Comparison of ENCODE assay signal across 1 cellular context in the genomic region with DNA sequence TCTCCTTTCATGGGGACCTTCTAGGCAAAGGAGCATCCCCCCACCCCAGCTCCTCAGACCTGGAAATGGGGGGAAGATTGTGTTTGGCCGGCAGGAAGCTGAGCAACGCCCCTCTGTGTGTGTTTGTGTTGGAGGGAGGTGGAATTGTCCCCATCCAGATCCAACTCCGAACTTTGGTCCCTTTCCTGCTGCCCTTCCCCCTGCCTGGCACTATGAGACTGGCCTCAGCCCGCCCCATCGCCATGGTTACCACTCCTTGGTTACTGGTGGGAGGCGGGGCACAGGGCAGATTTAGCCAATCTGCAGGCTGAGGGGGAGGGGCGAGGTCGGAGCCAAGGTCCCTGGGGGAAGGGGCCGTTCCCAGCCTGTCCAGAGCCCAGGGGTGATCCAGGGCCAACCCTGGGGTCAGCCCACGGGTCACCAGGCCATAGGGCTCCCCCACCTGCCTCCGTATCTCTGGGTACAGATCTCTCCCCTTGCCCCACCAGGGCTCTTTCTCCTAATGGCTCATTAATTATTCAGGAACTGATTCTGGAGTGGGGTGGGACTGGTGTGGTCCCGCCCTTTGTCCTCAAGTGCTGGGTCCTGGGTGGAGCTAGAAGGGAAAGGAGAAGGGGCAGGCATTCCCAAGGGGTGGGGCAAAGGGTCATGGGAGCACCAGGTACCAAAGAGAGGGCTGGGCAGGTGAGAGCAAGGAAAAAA.
A peak's percentile ranks its signal among the peaks of the same experiment; 100 is the strongest.
TF ChIP-seq lines count a peak whose summit lies in the region.

No MANE protein-coding gene starts in this region.

TF ChIP-seq in WTC11, 78 proteins besides CTCF, POLR2A, EP300 and RAD21:
- TF ChIP-seq, protein P1, sequence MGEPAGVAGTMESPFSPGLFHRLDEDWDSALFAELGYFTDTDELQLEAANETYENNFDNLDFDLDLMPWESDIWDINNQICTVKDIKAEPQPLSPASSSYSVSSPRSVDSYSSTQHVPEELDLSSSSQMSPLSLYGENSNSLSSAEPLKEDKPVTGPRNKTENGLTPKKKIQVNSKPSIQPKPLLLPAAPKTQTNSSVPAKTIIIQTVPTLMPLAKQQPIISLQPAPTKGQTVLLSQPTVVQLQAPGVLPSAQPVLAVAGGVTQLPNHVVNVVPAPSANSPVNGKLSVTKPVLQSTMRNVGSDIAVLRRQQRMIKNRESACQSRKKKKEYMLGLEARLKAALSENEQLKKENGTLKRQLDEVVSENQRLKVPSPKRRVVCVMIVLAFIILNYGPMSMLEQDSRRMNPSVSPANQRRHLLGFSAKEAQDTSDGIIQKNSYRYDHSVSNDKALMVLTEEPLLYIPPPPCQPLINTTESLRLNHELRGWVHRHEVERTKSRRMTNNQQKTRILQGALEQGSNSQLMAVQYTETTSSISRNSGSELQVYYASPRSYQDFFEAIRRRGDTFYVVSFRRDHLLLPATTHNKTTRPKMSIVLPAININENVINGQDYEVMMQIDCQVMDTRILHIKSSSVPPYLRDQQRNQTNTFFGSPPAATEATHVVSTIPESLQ (CRISPR knock-in tag; IDR thresholded peaks at IDR 0.05), result no peak
- TF ChIP-seq, protein P2, sequence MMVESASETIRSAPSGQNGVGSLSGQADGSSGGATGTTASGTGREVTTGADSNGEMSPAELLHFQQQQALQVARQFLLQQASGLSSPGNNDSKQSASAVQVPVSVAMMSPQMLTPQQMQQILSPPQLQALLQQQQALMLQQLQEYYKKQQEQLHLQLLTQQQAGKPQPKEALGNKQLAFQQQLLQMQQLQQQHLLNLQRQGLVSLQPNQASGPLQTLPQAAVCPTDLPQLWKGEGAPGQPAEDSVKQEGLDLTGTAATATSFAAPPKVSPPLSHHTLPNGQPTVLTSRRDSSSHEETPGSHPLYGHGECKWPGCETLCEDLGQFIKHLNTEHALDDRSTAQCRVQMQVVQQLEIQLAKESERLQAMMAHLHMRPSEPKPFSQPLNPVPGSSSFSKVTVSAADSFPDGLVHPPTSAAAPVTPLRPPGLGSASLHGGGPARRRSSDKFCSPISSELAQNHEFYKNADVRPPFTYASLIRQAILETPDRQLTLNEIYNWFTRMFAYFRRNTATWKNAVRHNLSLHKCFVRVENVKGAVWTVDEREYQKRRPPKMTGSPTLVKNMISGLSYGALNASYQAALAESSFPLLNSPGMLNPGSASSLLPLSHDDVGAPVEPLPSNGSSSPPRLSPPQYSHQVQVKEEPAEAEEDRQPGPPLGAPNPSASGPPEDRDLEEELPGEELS (CRISPR knock-in tag; IDR thresholded peaks at IDR 0.05), result no peak
- TF ChIP-seq ZNF416 (CRISPR knock-in tag; IDR thresholded peaks at IDR 0.05) (no peak), ZNF263 (CRISPR knock-in tag; IDR thresholded peaks at IDR 0.05; ENCODE audit: low read depth) (no peak), GRHL2 (CRISPR knock-in tag; IDR thresholded peaks at IDR 0.05; ENCODE audit: insufficient replicate concordance, severe bottlenecking) (no peak), FOXJ3 (CRISPR knock-in tag; IDR thresholded peaks at IDR 0.05; ENCODE audit: borderline replicate concordance) (no peak), NFYB (CRISPR knock-in tag; conservative IDR thresholded peaks at IDR 0.05; ENCODE audit: low read depth) (0 out of 2 replicates have a peak, but pooled peaks have one; percentile 38), ZNF317 (CRISPR knock-in tag; IDR thresholded peaks at IDR 0.05; ENCODE audit: borderline replicate concordance, low read depth) (no peak)
- TF ChIP-seq, protein P3, sequence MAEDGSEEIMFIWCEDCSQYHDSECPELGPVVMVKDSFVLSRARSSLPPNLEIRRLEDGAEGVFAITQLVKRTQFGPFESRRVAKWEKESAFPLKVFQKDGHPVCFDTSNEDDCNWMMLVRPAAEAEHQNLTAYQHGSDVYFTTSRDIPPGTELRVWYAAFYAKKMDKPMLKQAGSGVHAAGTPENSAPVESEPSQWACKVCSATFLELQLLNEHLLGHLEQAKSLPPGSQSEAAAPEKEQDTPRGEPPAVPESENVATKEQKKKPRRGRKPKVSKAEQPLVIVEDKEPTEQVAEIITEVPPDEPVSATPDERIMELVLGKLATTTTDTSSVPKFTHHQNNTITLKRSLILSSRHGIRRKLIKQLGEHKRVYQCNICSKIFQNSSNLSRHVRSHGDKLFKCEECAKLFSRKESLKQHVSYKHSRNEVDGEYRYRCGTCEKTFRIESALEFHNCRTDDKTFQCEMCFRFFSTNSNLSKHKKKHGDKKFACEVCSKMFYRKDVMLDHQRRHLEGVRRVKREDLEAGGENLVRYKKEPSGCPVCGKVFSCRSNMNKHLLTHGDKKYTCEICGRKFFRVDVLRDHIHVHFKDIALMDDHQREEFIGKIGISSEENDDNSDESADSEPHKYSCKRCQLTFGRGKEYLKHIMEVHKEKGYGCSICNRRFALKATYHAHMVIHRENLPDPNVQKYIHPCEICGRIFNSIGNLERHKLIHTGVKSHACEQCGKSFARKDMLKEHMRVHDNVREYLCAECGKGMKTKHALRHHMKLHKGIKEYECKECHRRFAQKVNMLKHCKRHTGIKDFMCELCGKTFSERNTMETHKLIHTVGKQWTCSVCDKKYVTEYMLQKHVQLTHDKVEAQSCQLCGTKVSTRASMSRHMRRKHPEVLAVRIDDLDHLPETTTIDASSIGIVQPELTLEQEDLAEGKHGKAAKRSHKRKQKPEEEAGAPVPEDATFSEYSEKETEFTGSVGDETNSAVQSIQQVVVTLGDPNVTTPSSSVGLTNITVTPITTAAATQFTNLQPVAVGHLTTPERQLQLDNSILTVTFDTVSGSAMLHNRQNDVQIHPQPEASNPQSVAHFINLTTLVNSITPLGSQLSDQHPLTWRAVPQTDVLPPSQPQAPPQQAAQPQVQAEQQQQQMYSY (CRISPR knock-in tag; IDR thresholded peaks at IDR 0.05), result peak; percentile 87
- TF ChIP-seq, protein P4, sequence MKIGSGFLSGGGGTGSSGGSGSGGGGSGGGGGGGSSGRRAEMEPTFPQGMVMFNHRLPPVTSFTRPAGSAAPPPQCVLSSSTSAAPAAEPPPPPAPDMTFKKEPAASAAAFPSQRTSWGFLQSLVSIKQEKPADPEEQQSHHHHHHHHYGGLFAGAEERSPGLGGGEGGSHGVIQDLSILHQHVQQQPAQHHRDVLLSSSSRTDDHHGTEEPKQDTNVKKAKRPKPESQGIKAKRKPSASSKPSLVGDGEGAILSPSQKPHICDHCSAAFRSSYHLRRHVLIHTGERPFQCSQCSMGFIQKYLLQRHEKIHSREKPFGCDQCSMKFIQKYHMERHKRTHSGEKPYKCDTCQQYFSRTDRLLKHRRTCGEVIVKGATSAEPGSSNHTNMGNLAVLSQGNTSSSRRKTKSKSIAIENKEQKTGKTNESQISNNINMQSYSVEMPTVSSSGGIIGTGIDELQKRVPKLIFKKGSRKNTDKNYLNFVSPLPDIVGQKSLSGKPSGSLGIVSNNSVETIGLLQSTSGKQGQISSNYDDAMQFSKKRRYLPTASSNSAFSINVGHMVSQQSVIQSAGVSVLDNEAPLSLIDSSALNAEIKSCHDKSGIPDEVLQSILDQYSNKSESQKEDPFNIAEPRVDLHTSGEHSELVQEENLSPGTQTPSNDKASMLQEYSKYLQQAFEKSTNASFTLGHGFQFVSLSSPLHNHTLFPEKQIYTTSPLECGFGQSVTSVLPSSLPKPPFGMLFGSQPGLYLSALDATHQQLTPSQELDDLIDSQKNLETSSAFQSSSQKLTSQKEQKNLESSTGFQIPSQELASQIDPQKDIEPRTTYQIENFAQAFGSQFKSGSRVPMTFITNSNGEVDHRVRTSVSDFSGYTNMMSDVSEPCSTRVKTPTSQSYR (CRISPR knock-in tag; IDR thresholded peaks at IDR 0.05), result 0 out of 2 replicates have a peak, but pooled peaks have one; percentile 77
TF ChIP-seq in WTC11: peak in this region for 3.
